ENCODE assay signal across 11 cellular contexts in genomic region chr19:42276821-42277220, GRCh38. TPM values are rescaled to one million over a fixed set of nuclear protein-coding genes. Genes with fewer than 3 reads are reported as not detected.
DNase-seq lines count a peak whose midpoint lies in the region; ATAC-seq and TF ChIP-seq lines count a peak whose summit lies in the region.
"Had no signal": no experiment of that assay in that cellular context is flagged by ENCODE, and none has a peak within 500 bp of the region (broad histone marks: within the 10 kb centered on the region; RNA-seq: fewer than 3 reads in every experiment).

No MANE protein-coding gene starts in this region.

- peaks cover 29% of the 10 kb centered on the region for H3K36me3 Mint-ChIP-seq in activated CD4-positive, alpha-beta T cell treated with anti-CD3 and anti-CD28 coated beads, Interleukin-2, amount 10 ng/mL, durations not matched to agents 7 days and 5 days (ENCODE audit: low read depth)
- H3K36me3 Mint-ChIP-seq in stimulated activated effector memory CD8-positive, alpha-beta T cell treated with anti-CD3 and anti-CD28 coated beads, Interleukin-12 subunit alpha, Interleukin-12 subunit beta, amount 100 ng/mL, for 72 hours, result peaks cover 75% of the 10 kb centered on the region

- peak overlapping the region in 52 of 59 donors; percentile 1 to 100 (median 99) for H3K27ac ChIP-seq in dorsolateral prefrontal cortex
- H3K27ac ChIP-seq: parathyroid adenoma had no signal

- TF ChIP-seq CTCF in dorsolateral prefrontal cortex (IDR thresholded peaks at IDR 0.05 in 54 of 56, conservative IDR thresholded peaks at IDR 0.05 in 2 of 56; ENCODE audit: low read depth in 1 of 56, partially characterized antibody in 56 of 56), result no peak

- intact Hi-C loops in dorsolateral prefrontal cortex (cut with DNase I), result no loop called here

- peak; percentile 65 for ATAC-seq in stimulated activated effector memory CD8-positive, alpha-beta T cell treated with anti-CD3 and anti-CD28 coated beads, Interleukin-12 subunit alpha, Interleukin-12 subunit beta, amount 100 ng/mL, for 72 hours
- no peak for ATAC-seq in HG02870 (IDR thresholded peaks at IDR 0.05; ENCODE audit: unreplicated experiment)

- H3K4me1 Mint-ChIP-seq in activated CD4-positive, alpha-beta T cell treated with anti-CD3 and anti-CD28 coated beads, Interleukin-2, amount 10 ng/mL, durations not matched to agents 7 days and 5 days, result peaks cover 52% of the 10 kb centered on the region
- peaks cover 64% of the 10 kb centered on the region for H3K4me1 Mint-ChIP-seq in stimulated activated effector memory CD8-positive, alpha-beta T cell treated with anti-CD3 and anti-CD28 coated beads, Interleukin-12 subunit alpha, Interleukin-12 subunit beta, amount 100 ng/mL, for 72 hours

- H3K27ac Mint-ChIP-seq in activated CD4-positive, alpha-beta T cell treated with anti-CD3 and anti-CD28 coated beads, Interleukin-2, amount 10 ng/mL, durations not matched to agents 7 days and 5 days, result peak overlapping the region; percentile 61
- H3K27ac Mint-ChIP-seq in stimulated activated effector memory CD8-positive, alpha-beta T cell treated with anti-CD3 and anti-CD28 coated beads, Interleukin-12 subunit alpha, Interleukin-12 subunit beta, amount 100 ng/mL, for 72 hours, result peak overlapping the region; percentile 29

- no peaks in the 10 kb centered on the region for H3K9me3 Mint-ChIP-seq in activated CD4-positive, alpha-beta T cell treated with anti-CD3 and anti-CD28 coated beads, Interleukin-2, amount 10 ng/mL, durations not matched to agents 7 days and 5 days
- no peaks in the 10 kb centered on the region for H3K9me3 Mint-ChIP-seq in stimulated activated effector memory CD8-positive, alpha-beta T cell treated with anti-CD3 and anti-CD28 coated beads, Interleukin-12 subunit alpha, Interleukin-12 subunit beta, amount 100 ng/mL, for 72 hours

- POLR2A ChIA-PET in activated CD4-positive, alpha-beta T cell treated with anti-CD3 and anti-CD28 coated beads, Interleukin-2, amount 10 ng/mL, durations not matched to agents 7 days and 5 days (lab: Charles Lee), result interaction anchor here (0.6 kb wide), 1 partner anchor 174 kb away, joined by 12 read pairs; no protein-coding TSS in a partner anchor

- no peaks in the 10 kb centered on the region for H3K27me3 ChIP-seq in dorsolateral prefrontal cortex

- CTCF ChIA-PET in activated CD4-positive, alpha-beta T cell treated with anti-CD3 and anti-CD28 coated beads, Interleukin-2, amount 10 ng/mL, durations not matched to agents 7 days and 5 days (lab: Charles Lee), result interaction anchor here (0.6 to 5.0 kb wide), 3 partner anchors 10 to 33 kb away, joined by 3 to 36 read pairs (median 3); partner anchors contain the start of gene GSK3A

- no peaks in the 10 kb centered on the region for H3K27me3 Mint-ChIP-seq in activated CD4-positive, alpha-beta T cell treated with anti-CD3 and anti-CD28 coated beads, Interleukin-2, amount 10 ng/mL, durations not matched to agents 7 days and 5 days

- H3K4me3 Mint-ChIP-seq in activated CD4-positive, alpha-beta T cell treated with anti-CD3 and anti-CD28 coated beads, Interleukin-2, amount 10 ng/mL, durations not matched to agents 7 days and 5 days, result no peak overlapping the region
- peak overlapping the region; percentile 51 for H3K4me3 Mint-ChIP-seq in stimulated activated effector memory CD8-positive, alpha-beta T cell treated with anti-CD3 and anti-CD28 coated beads, Interleukin-12 subunit alpha, Interleukin-12 subunit beta, amount 100 ng/mL, for 72 hours

- no peak overlapping the region for H3K4me3 ChIP-seq in dorsolateral prefrontal cortex

- no peak for DNase-seq in activated CD4-positive, alpha-beta T cell treated with anti-CD3 and anti-CD28 coated beads, Interleukin-2, amount 10 ng/mL, durations not matched to agents 7 days and 5 days
- DNase-seq in activated CD4-positive, alpha-beta T cell treated with anti-CD3 and anti-CD28 coated beads, Interleukin-2, amount 50 U/mL, for 1 hour, result no peak
- DNase-seq in dorsolateral prefrontal cortex, result no peak
- no peak for DNase-seq in stimulated activated effector memory CD8-positive, alpha-beta T cell treated with anti-CD3 and anti-CD28 coated beads, Interleukin-12 subunit alpha, Interleukin-12 subunit beta, amount 100 ng/mL, for 72 hours (ENCODE audit: low spot score in 2 of 2)
- no peak for DNase-seq in medulla oblongata (ENCODE audit: extremely low spot score)
- no peak for DNase-seq in SIG-M5 treated with dmso at 0.1 percent for 504 hours (lab: John Stamatoyannopoulos, UW; ENCODE audit: unreplicated experiment)
- DNase-seq: effector CD8-positive, alpha-beta T cell; H7 had no signal

TF ChIP-seq in PFSK-1, 5 proteins besides CTCF, POLR2A, EP300 and RAD21:
- 0 out of 2 replicates have a peak, but pooled peaks have one; percentile 19 for TF ChIP-seq POLR2AphosphoS5 (IDR thresholded peaks at IDR 0.05; ENCODE audit: low read depth, low read length)
- TF ChIP-seq REST (IDR thresholded peaks at IDR 0.05; ENCODE audit: insufficient read depth in 1 of 2, low read depth in 2 of 2, low read length in 2 of 2), result no peak
- TF ChIP-seq TAF1 (IDR thresholded peaks at IDR 0.05; ENCODE audit: borderline replicate concordance, insufficient read depth, low read length), result no peak
- TF ChIP-seq SIN3A (IDR thresholded peaks at IDR 0.05; ENCODE audit: borderline replicate concordance, insufficient read depth, low read length), result no peak

RNA-seq across cellular contexts. Expression of gene CIC, which starts 7.8 kb away (rescaled TPM):
- 10 to 100 TPM; 69.3 to 81.0 TPM for total RNA-seq in activated CD4-positive, alpha-beta T cell treated with anti-CD3 and anti-CD28 coated beads, Interleukin-2, amount 10 ng/mL, durations not matched to agents 7 days and 5 days
- 81.2 TPM for polyA plus RNA-seq in PFSK-1 (2012; ENCODE audit: insufficient read length, low read depth)
- total RNA-seq in dorsolateral prefrontal cortex, result 100 to 1,000 TPM in 70 of 120 experiments, 10 to 100 TPM in 50; 76.5 to 169 (median 103) TPM

RNA-seq across cellular contexts. Expression of gene ERF, which starts 21.9 kb away (rescaled TPM):
- 10 to 100 TPM; 56.5 to 57.9 TPM for total RNA-seq in activated CD4-positive, alpha-beta T cell treated with anti-CD3 and anti-CD28 coated beads, Interleukin-2, amount 10 ng/mL, durations not matched to agents 7 days and 5 days
- polyA plus RNA-seq in PFSK-1 (2012; ENCODE audit: insufficient read length, low read depth), result 157 TPM
- 100 to 1,000 TPM in 3 of 120 experiments, 10 to 100 TPM in 117; 22.2 to 145 (median 47.8) TPM for total RNA-seq in dorsolateral prefrontal cortex

RNA-seq across cellular contexts. Expression of gene PRR19, which starts 25.1 kb away (rescaled TPM):
- total RNA-seq in activated CD4-positive, alpha-beta T cell treated with anti-CD3 and anti-CD28 coated beads, Interleukin-2, amount 10 ng/mL, durations not matched to agents 7 days and 5 days, result under 1 TPM; 0.54 to 0.62 TPM
- polyA plus RNA-seq in PFSK-1 (2012; ENCODE audit: insufficient read length, low read depth), result 5.3 TPM
- 1 to 10 TPM in 112 of 120 experiments, under 1 TPM in 8; 0.46 to 5.4 (median 2.1) TPM for total RNA-seq in dorsolateral prefrontal cortex

RNA-seq across cellular contexts. Expression of gene PAFAH1B3, which starts 25.6 kb away (rescaled TPM):
- 10 to 100 TPM; 43.5 to 46.6 TPM for total RNA-seq in activated CD4-positive, alpha-beta T cell treated with anti-CD3 and anti-CD28 coated beads, Interleukin-2, amount 10 ng/mL, durations not matched to agents 7 days and 5 days
- polyA plus RNA-seq in PFSK-1 (2012; ENCODE audit: insufficient read length, low read depth), result 409 TPM
- 10 to 100 TPM; 16.2 to 58.0 (median 31.5) TPM for total RNA-seq in dorsolateral prefrontal cortex

RNA-seq across cellular contexts. Expression of gene GSK3A, which starts 34.4 kb away (rescaled TPM):
- 10 to 100 TPM; 42.7 to 53.4 TPM for total RNA-seq in activated CD4-positive, alpha-beta T cell treated with anti-CD3 and anti-CD28 coated beads, Interleukin-2, amount 10 ng/mL, durations not matched to agents 7 days and 5 days
- polyA plus RNA-seq in PFSK-1 (2012; ENCODE audit: insufficient read length, low read depth), result 129 TPM
- total RNA-seq in dorsolateral prefrontal cortex, result 100 to 1,000 TPM in 36 of 120 experiments, 10 to 100 TPM in 84; 60.1 to 130 (median 91.3) TPM
